Comparison of ENCODE assay signal across 1 cellular context in the genomic region with DNA sequence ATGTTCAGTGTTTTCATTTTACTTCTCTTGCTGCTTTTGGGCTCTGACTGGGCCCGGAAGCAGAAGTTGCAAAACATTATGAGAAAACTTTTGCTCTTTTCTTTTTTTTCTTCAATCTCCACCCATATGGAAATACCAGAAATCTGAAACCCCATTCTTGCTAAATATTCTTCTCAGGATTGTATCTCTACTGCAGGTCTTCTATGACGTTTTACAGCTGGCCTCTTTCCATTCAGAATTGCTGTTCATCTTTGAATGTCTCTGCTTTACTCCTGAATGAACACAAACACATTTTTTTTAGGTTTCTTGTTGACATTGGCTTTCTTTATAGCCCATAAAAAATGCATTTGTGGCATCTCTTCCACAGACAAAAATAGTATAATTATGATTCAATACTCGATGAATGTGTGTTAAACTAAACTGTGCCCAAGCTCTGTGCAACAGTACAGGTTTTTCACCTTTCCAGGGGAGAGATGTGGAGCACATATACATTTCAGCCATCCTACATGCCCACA.
TF ChIP-seq lines count a peak whose summit lies in the region.

No MANE protein-coding gene starts in this region.

TF ChIP-seq in HCT116, 20 proteins besides CTCF, POLR2A, EP300 and RAD21 (continued from another document):
- TF ChIP-seq, protein P1, sequence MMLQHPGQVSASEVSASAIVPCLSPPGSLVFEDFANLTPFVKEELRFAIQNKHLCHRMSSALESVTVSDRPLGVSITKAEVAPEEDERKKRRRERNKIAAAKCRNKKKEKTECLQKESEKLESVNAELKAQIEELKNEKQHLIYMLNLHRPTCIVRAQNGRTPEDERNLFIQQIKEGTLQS (IDR thresholded peaks at IDR 0.05), result no peak
- TF ChIP-seq JUND (IDR thresholded peaks at IDR 0.05), result no peak
